In the genomic region with DNA sequence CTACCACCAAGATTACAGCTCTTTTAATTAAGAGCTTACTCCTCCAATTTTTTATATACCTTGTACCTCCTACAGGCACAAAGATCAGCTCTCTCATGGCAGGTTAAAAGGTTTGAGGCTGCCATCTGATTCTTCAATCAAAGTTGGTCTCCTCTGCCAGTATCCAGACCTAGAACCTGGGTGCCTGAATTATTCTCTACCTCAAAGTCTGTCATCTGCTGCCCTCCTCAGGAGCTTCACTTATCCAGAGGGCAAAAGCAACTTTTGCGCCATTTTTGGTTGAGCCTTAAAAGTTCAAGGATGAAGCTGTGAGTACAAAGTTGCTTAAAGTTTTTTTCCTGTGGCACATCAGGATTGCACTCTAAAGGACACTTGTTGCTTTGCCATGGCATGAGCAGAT, we compare ENCODE assay signal across 12 cellular contexts.
DNase-seq lines count a peak whose midpoint lies in the region; ATAC-seq, FAIRE-seq and TF ChIP-seq lines count a peak whose summit lies in the region.
"Had no signal": no experiment of that assay in that cellular context is flagged by ENCODE, and none has a peak within 500 bp of the region (broad histone marks: within the 10 kb centered on the region; RNA-seq: fewer than 3 reads in every experiment).

No MANE protein-coding gene starts in this region.

- TF ChIP-seq CTCF in Loucy (conservative IDR thresholded peaks at IDR 0.05; ENCODE audit: low read length) = peak; percentile 46
- 0 out of 4 replicates have a peak, but pooled peaks of 1 of the 3 experiments have one; percentile 7 for TF ChIP-seq CTCF in H1 (IDR thresholded peaks at IDR 0.05; ENCODE audit: control extremely low read depth in 1 of 3, insufficient read depth in 1 of 3, low read depth in 1 of 3, low read length in 3 of 3)
- TF ChIP-seq CTCF in nephron progenitor cell (IDR thresholded peaks at IDR 0.05) = no peak
- TF ChIP-seq CTCF in natural killer cell (IDR thresholded peaks at IDR 0.05) = no peak
- no peak for TF ChIP-seq CTCF in endothelial cell (IDR thresholded peaks at IDR 0.05; ENCODE audit: unreplicated experiment)

- H3K9ac ChIP-seq in Loucy (ENCODE audit: low read depth, low read length, poor library complexity, severe bottlenecking) = no peak overlapping the region
- H3K9ac ChIP-seq in H1 (replicated peaks in 1 of 4; ENCODE audit: extremely low read depth in 1 of 4, low read depth in 3 of 4, low read length in 3 of 4) = no peak overlapping the region

- H3K9me3 ChIP-seq in Loucy (ENCODE audit: insufficient read depth, low read depth, low read length) = no peaks in the 10 kb centered on the region
- no peaks in the 10 kb centered on the region for H3K9me3 ChIP-seq in H1 (ENCODE audit: insufficient read depth in 2 of 2, low read depth in 1 of 2, low read length in 1 of 2)
- H3K9me3 ChIP-seq: psoas muscle had no signal

- H2BK12ac ChIP-seq in H1 (ENCODE audit: low read depth, low read length) = no peak overlapping the region

- H2BK120ac ChIP-seq in H1 (replicated peaks; ENCODE audit: low read depth, low read length) = no peak overlapping the region

- no peak overlapping the region for H4K8ac ChIP-seq in H1 (ENCODE audit: extremely low read depth, insufficient read depth, low read length)

- no peaks in the 10 kb centered on the region for H3K4me1 Mint-ChIP-seq in activated CD4-positive, alpha-beta T cell treated with anti-CD3 and anti-CD28 coated beads, Interleukin-2, amount 10 ng/mL, durations not matched to agents 24 days and 14 days
- H3K4me1 Mint-ChIP-seq in nephron progenitor cell (peaks cover 7% of the 10 kb centered on the region), natural killer cell (no peaks in the 10 kb centered on the region), endothelial cell (ENCODE audit: unreplicated experiment) (no peaks in the 10 kb centered on the region)

- no peak for FAIRE-seq in H1 (lab: Jason Lieb, UNC)

- POLR2A ChIA-PET in H1 (lab: Charles Lee; ENCODE audit: partially characterized antibody) = no interaction called here

- no peak overlapping the region for H3K23ac ChIP-seq in H1 (ENCODE audit: insufficient read length)

- no peak overlapping the region for H3K27ac ChIP-seq in H1 (ENCODE audit: low read depth, low read length)
- H3K27ac ChIP-seq: psoas muscle had no signal

- H3K9me3 Mint-ChIP-seq in activated CD4-positive, alpha-beta T cell treated with anti-CD3 and anti-CD28 coated beads, Interleukin-2, amount 10 ng/mL, durations not matched to agents 24 days and 14 days = no peaks in the 10 kb centered on the region
- H3K9me3 Mint-ChIP-seq in nephron progenitor cell (no peaks in the 10 kb centered on the region), natural killer cell (no peaks in the 10 kb centered on the region), endothelial cell (ENCODE audit: unreplicated experiment) (no peaks in the 10 kb centered on the region)

- no peaks in the 10 kb centered on the region for H3K23me2 ChIP-seq in H1 (ENCODE audit: low read depth, low read length)

- no peak overlapping the region for H3K14ac ChIP-seq in H1 (ENCODE audit: insufficient read length)

- H3K56ac ChIP-seq in H1 (replicated peaks; ENCODE audit: insufficient read length, low read depth, low read length) = no peak overlapping the region

- H4K5ac ChIP-seq in H1 (ENCODE audit: insufficient read length, low read depth, low read length) = no peak overlapping the region

- CTCF ChIA-PET in H1 (lab: Charles Lee; ENCODE audit: partially characterized antibody) = no interaction called here

- H3K4me3 ChIP-seq in Loucy (ENCODE audit: low read length, poor library complexity, severe bottlenecking) (no peak overlapping the region), H1 (ENCODE audit: extremely low read depth in 1 of 4, insufficient read depth in 2 of 4, low read depth in 3 of 4, low read length in 4 of 4) (no peak overlapping the region)
- H3K4me3 ChIP-seq: psoas muscle had no signal

- no peak overlapping the region for H3K4ac ChIP-seq in H1 (replicated peaks; ENCODE audit: insufficient read length, low read depth, low read length)

- no peak for ATAC-seq in natural killer cell
- ATAC-seq: psoas muscle had no signal

- H3K9me2 ChIP-seq in Loucy (replicated peaks; ENCODE audit: low read depth, low read length) = no peaks in the 10 kb centered on the region

- no peak for TF ChIP-seq EP300 in H1 (IDR thresholded peaks at IDR 0.05; ENCODE audit: borderline replicate concordance in 1 of 2, low read depth in 2 of 2, low read length in 2 of 2)

- H4K20me1 ChIP-seq in Loucy (ENCODE audit: insufficient read depth, low read length, poor library complexity, severe bottlenecking) (no peaks in the 10 kb centered on the region), H1 (replicated peaks in 1 of 2; ENCODE audit: control insufficient read depth in 1 of 2, insufficient read depth in 2 of 2, low read length in 2 of 2) (no peaks in the 10 kb centered on the region)

- H3K27me3 Mint-ChIP-seq in activated CD4-positive, alpha-beta T cell treated with anti-CD3 and anti-CD28 coated beads, Interleukin-2, amount 10 ng/mL, durations not matched to agents 24 days and 14 days = no peaks in the 10 kb centered on the region
- H3K27me3 Mint-ChIP-seq in nephron progenitor cell (ENCODE audit: low read depth, poor library complexity) (peaks cover 5% of the 10 kb centered on the region), natural killer cell (ENCODE audit: low read depth in 2 of 2) (peaks cover 0 to 12% of the 10 kb centered on the region in 2 donors), endothelial cell (ENCODE audit: unreplicated experiment) (no peaks in the 10 kb centered on the region)

- intact Hi-C loops in activated CD4-positive, alpha-beta T cell treated with anti-CD3 and anti-CD28 coated beads, Interleukin-2, amount 10 ng/mL, durations not matched to agents 24 days and 14 days (cut with micrococcal nuclease) = no loop called here
- intact Hi-C loops in natural killer cell (cut with micrococcal nuclease) = no loop called here

- H2BK5ac ChIP-seq in H1 (ENCODE audit: low read depth, low read length) = no peak overlapping the region

- H3K79me2 ChIP-seq in Loucy (ENCODE audit: insufficient read depth, low read length) = no peaks in the 10 kb centered on the region
- H3K79me2 ChIP-seq in H1 (ENCODE audit: control insufficient read depth in 1 of 2, insufficient read depth in 2 of 2, low read length in 2 of 2) = no peaks in the 10 kb centered on the region

- no peak overlapping the region for H2BK15ac ChIP-seq in H1 (ENCODE audit: low read length)

- H2BK20ac ChIP-seq in H1 (ENCODE audit: low read length) = no peak overlapping the region

- no peaks in the 10 kb centered on the region for H3K36me3 Mint-ChIP-seq in activated CD4-positive, alpha-beta T cell treated with anti-CD3 and anti-CD28 coated beads, Interleukin-2, amount 10 ng/mL, durations not matched to agents 24 days and 14 days (ENCODE audit: low read depth)
- H3K36me3 Mint-ChIP-seq in nephron progenitor cell (ENCODE audit: low read depth) (no peaks in the 10 kb centered on the region), natural killer cell (no peaks in the 10 kb centered on the region), endothelial cell (ENCODE audit: low read depth, unreplicated experiment) (no peaks in the 10 kb centered on the region)

- H4K91ac ChIP-seq in H1 (replicated peaks; ENCODE audit: insufficient read length, low read length) = no peak overlapping the region

- no peaks in the 10 kb centered on the region for H3K79me1 ChIP-seq in H1 (ENCODE audit: low read depth, low read length)

- 100% methylated on average over 1 of the region's 1 CpG; no CpG with 5 or more reads in 1 of the 2 experiments for WGBS in H1 (ENCODE audit: extremely low coverage in 1 of 2, insufficient coverage in 1 of 2, insufficient read length in 1 of 2, insufficient replicate concordance in 2 of 2, low coverage in 1 of 2, low lambda C conversion rate in 2 of 2, missing lambda C conversion rate in 1 of 2), 2 experiments

- TF ChIP-seq POLR2A in H1 (IDR thresholded peaks at IDR 0.05; ENCODE audit: control extremely low read depth in 1 of 2, low read depth in 2 of 2, low read length in 2 of 2) = no peak

- H3K4me2 ChIP-seq in Loucy (ENCODE audit: low read depth, low read length, poor library complexity, severe bottlenecking) (no peak overlapping the region), H1 (ENCODE audit: insufficient read depth in 1 of 2, low read depth in 2 of 2, low read length in 2 of 2) (no peak overlapping the region)

- H3K4me1 ChIP-seq in Loucy (ENCODE audit: insufficient read depth, low read length, poor library complexity, severe bottlenecking) = no peaks in the 10 kb centered on the region
- H3K4me1 ChIP-seq in H1 (replicated peaks in 1 of 4; ENCODE audit: control insufficient read depth in 3 of 4, insufficient read depth in 4 of 4, low read length in 3 of 4) = no peaks in the 10 kb centered on the region
- H3K4me1 ChIP-seq: psoas muscle had no signal

- no peak overlapping the region for H3K27ac Mint-ChIP-seq in activated CD4-positive, alpha-beta T cell treated with anti-CD3 and anti-CD28 coated beads, Interleukin-2, amount 10 ng/mL, durations not matched to agents 24 days and 14 days
- H3K27ac Mint-ChIP-seq in nephron progenitor cell (peak overlapping the region; percentile 75), natural killer cell (no peak overlapping the region), endothelial cell (ENCODE audit: unreplicated experiment) (no peak overlapping the region)

- peak; percentile 49 for DNase-seq in activated CD4-positive, alpha-beta T cell treated with anti-CD3 and anti-CD28 coated beads, Interleukin-2, amount 10 ng/mL, durations not matched to agents 24 days and 14 days
- DNase-seq in activated CD4-positive, alpha-beta T cell treated with anti-CD3 and anti-CD28 coated beads for 48 hours = no peak
- DNase-seq in H1 (ENCODE audit: low read depth in 1 of 2, low spot score in 2 of 2) = no peak
- no peak for DNase-seq in nephron progenitor cell
- DNase-seq in natural killer cell = no peak
- DNase-seq in NCI-H2081 treated with DMSO at 0.1 percent for 48 hours (lab: John Stamatoyannopoulos, UW) = no peak
- DNase-seq in endothelial cell (ENCODE audit: low spot score) = no peak
- DNase-seq: Calu3, MM.1S, NCI-H345, psoas muscle had no signal

- H2AFZ ChIP-seq in Loucy (ENCODE audit: low read length) = no peak overlapping the region
- H2AFZ ChIP-seq in H1 (ENCODE audit: low read length) = no peak overlapping the region

- H3K36me3 ChIP-seq in Loucy (ENCODE audit: insufficient read depth, low read length) (no peaks in the 10 kb centered on the region), H1 (ENCODE audit: control insufficient read depth in 2 of 4, insufficient read depth in 4 of 4, low read length in 3 of 4) (no peaks in the 10 kb centered on the region)

- H2AK5ac ChIP-seq in H1 (ENCODE audit: low read depth, low read length) = no peak overlapping the region

- H3K27me3 ChIP-seq in Loucy (ENCODE audit: insufficient read depth, low read length, poor library complexity, severe bottlenecking) = no peaks in the 10 kb centered on the region
- H3K27me3 ChIP-seq in H1 (replicated peaks in 1 of 4; ENCODE audit: control insufficient read depth in 3 of 4, extremely low read depth in 1 of 4, insufficient read depth in 3 of 4, low read length in 3 of 4) = no peaks in the 10 kb centered on the region

- no peak overlapping the region for H3K18ac ChIP-seq in H1 (ENCODE audit: extremely low read depth, low read length)

- peak; percentile 46 to 63; a peak in 3 of 4 replicates for TF ChIP-seq RAD21 in H1 (IDR thresholded peaks at IDR 0.05 in 1 of 2, conservative IDR thresholded peaks at IDR 0.05 in 1 of 2; ENCODE audit: low read depth in 2 of 2, low read length in 2 of 2)

- no peak overlapping the region for H3K4me3 Mint-ChIP-seq in activated CD4-positive, alpha-beta T cell treated with anti-CD3 and anti-CD28 coated beads, Interleukin-2, amount 10 ng/mL, durations not matched to agents 24 days and 14 days
- H3K4me3 Mint-ChIP-seq in nephron progenitor cell (no peak overlapping the region), natural killer cell (no peak overlapping the region), endothelial cell (ENCODE audit: unreplicated experiment) (no peak overlapping the region)

- no peaks in the 10 kb centered on the region for H3F3A ChIP-seq in Loucy (ENCODE audit: low read depth)
